In genomic region chr1:165641276-165641987, GRCh38 we compare ENCODE assay signal across 21 cellular contexts. TPM values are rescaled to one million over a fixed set of nuclear protein-coding genes. Genes with fewer than 3 reads are reported as not detected.
DNase-seq lines count a peak whose midpoint lies in the region; ATAC-seq and TF ChIP-seq lines count a peak whose summit lies in the region.
"Had no signal": no experiment of that assay in that cellular context is flagged by ENCODE, and none has a peak within 500 bp of the region (broad histone marks: within the 10 kb centered on the region; RNA-seq: fewer than 3 reads in every experiment).

No MANE protein-coding gene starts in this region.

- DNase-seq in ELR (ENCODE audit: low read depth) (peak; percentile 13), amniotic epithelial cell (ENCODE audit: low read depth) (peak; percentile 42), fibroblast of the aortic adventitia (ENCODE audit: low read depth) (peak; percentile 39), GM10248 (ENCODE audit: extremely low spot score) (no peak), tibial nerve (ENCODE audit: low spot score in 2 of 2) (no peak)
- DNase-seq: C1 segment of cervical spinal cord; CD8-positive, alpha-beta memory T cell; DMS53; EL; HFFc6; Kasumi-1; MG63; NCI-H1105 treated with DMSO at 0.1 percent for 48 hours; NCI-H1694; NCI-H2081 treated with DMSO at 0.1 percent for 48 hours; NCI-H510A; NCI-H748 treated with DMSO at 0.1 percent for 48 hours; PC-9 had no signal

- TF ChIP-seq EP300 in tibial nerve (IDR thresholded peaks at IDR 0.05): no peak

- H3K36me3 ChIP-seq in HEK293 (ENCODE audit: control insufficient read depth in 2 of 2, insufficient read depth in 1 of 2, low read length in 2 of 2) (peaks cover 0 to 8% of the 10 kb centered on the region in 2 experiments; a peak in 2 of 3 replicates), tibial nerve (no peaks in the 10 kb centered on the region)
- H3K36me3 ChIP-seq: MG63 had no signal

- H3K27me3 ChIP-seq in tibial nerve: no peaks in the 10 kb centered on the region
- H3K27me3 ChIP-seq: MG63 had no signal

- TF ChIP-seq POLR2A in tibial nerve (IDR thresholded peaks at IDR 0.05): no peak

- no peak overlapping the region for H3K27ac ChIP-seq in HEK293 (ENCODE audit: extremely low read depth, low read depth, low read length)
- no peak overlapping the region for H3K27ac ChIP-seq in tibial nerve
- H3K27ac ChIP-seq: PC-9, RWPE1 had no signal

- TF ChIP-seq CTCF in HEK293 (tag by site-specific recombination; IDR thresholded peaks at IDR 0.05) (no peak), fibroblast of the aortic adventitia (IDR thresholded peaks at IDR 0.05; ENCODE audit: insufficient read depth, low read length) (no peak), GM10248 (IDR thresholded peaks at IDR 0.05; ENCODE audit: control extremely low read depth, extremely low read depth, low read depth, missing control alignments) (no peak), tibial nerve (IDR thresholded peaks at IDR 0.05) (no peak)

- WGBS in tibial nerve, 2 donors: 20 to 23% methylated on average over 1 of the region's 1 CpG

- POLR2A ChIA-PET in HEK293 (lab: Yijun Ruan, JAX): no interaction called here
- POLR2A ChIA-PET in GM10248 (lab: Yijun Ruan, JAX): no interaction called here

- CTCF ChIA-PET in HEK293 (lab: Yijun Ruan, JAX) (interaction anchor here (0.6 kb wide), 1 partner anchor 8 kb away, joined by 3 read pairs; no protein-coding TSS in a partner anchor), GM10248 (lab: Yijun Ruan, JAX) (no interaction called here)

- H3K4me1 ChIP-seq in HEK293 (ENCODE audit: control insufficient read depth, insufficient read depth, low read length) (peaks cover 4% of the 10 kb centered on the region; the same call in 1 of the 2 replicates), tibial nerve (peaks cover 0 to 74% (median 12%) of the 10 kb centered on the region in 4 donors)

- no peak overlapping the region for H3K4me3 ChIP-seq in HEK293 (ENCODE audit: low read depth, low read length)
- H3K4me3 ChIP-seq in fibroblast of the aortic adventitia (ENCODE audit: low read depth, low read length): no peak overlapping the region
- no peak overlapping the region for H3K4me3 ChIP-seq in tibial nerve
- H3K4me3 ChIP-seq: MG63, PC-9 had no signal

- H3K9me3 ChIP-seq in HEK293 (ENCODE audit: control insufficient read depth, insufficient read depth, low read depth, low read length): no peaks in the 10 kb centered on the region
- H3K9me3 ChIP-seq in tibial nerve: no peaks in the 10 kb centered on the region
- H3K9me3 ChIP-seq: MG63 had no signal

- ATAC-seq in HG02571 (IDR thresholded peaks at IDR 0.05; ENCODE audit: unreplicated experiment): no peak

TF ChIP-seq in HEK293, 187 proteins besides CTCF, POLR2A, EP300 and RAD21:
- peak; percentile 40; the same call in 1 of the 2 replicates for TF ChIP-seq SCRT2 (tag by site-specific recombination; IDR thresholded peaks at IDR 0.05)
- no peak for TF ChIP-seq ZNF175 (tag by site-specific recombination; IDR thresholded peaks at IDR 0.05)
TF ChIP-seq in HEK293: peak in this region for 1.

RNA-seq across cellular contexts. Expression of gene MGST3, which starts 10.4 kb away (rescaled TPM):
- 178 and 183 TPM in 2 replicates for total RNA-seq in fibroblast of the aortic adventitia (ENCODE audit: low replicate concordance)
- 100 to 1,000 TPM; 106 to 175 (median 157) TPM for total RNA-seq in tibial nerve

RNA-seq across cellular contexts. Expression of gene ALDH9A1, which starts 56.9 kb away (rescaled TPM):
- 71.7 and 97.2 TPM in 2 replicates for total RNA-seq in fibroblast of the aortic adventitia (ENCODE audit: low replicate concordance)
- 100 to 1,000 TPM in 1 of 4 donors, 10 to 100 TPM in 3; 55.3 to 109 (median 74.5) TPM for total RNA-seq in tibial nerve

Comparison
In these comparisons a context has a peak if more than half of its experiments do, and no peak if none do; other contexts are left out.
1. DNase-seq: peak in ELR (single experiment), amniotic epithelial cell (single experiment) and fibroblast of the aortic adventitia (single experiment); none in GM10248 (single experiment) and tibial nerve (0 of 2).